ENCODE assay signal across 30 cellular contexts in genomic region chr2:170090229-170090628, GRCh38.
"Had no signal": no experiment of that assay in that cellular context is flagged by ENCODE, and none has a peak within 500 bp of the region (broad histone marks: within the 10 kb centered on the region; RNA-seq: fewer than 3 reads in every experiment).

No MANE protein-coding gene starts in this region.

- H3K36me3 Mint-ChIP-seq: naive thymus-derived CD4-positive, alpha-beta T cell; neural progenitor cell had no signal

- FAIRE-seq: endometrium had no signal

- H3K9me3 ChIP-seq: gastroesophageal sphincter, right lobe of liver, suprapubic skin, transverse colon, upper lobe of right lung, uterus had no signal

- H3K9ac ChIP-seq: neural progenitor cell, parathyroid adenoma had no signal

- H3K4me1 ChIP-seq: left lung, right lobe of liver, transverse colon, upper lobe of right lung, uterus had no signal

- H3K4me3 Mint-ChIP-seq: effector memory CD8-positive, alpha-beta T cell; naive thymus-derived CD4-positive, alpha-beta T cell; nephron; neural progenitor cell; stimulated activated naive CD8-positive, alpha-beta T cell treated with anti-CD3 and anti-CD28 coated beads, Interleukin-15, amount 100 ng/mL, for 72 hours had no signal

- H3K27me3 ChIP-seq: heart left ventricle, hepatocyte, left lung, neural progenitor cell, right lobe of liver, suprapubic skin, transverse colon, upper lobe of right lung, uterus had no signal

- H3K4me1 Mint-ChIP-seq: neural progenitor cell; stimulated activated naive CD8-positive, alpha-beta T cell treated with anti-CD3 and anti-CD28 coated beads, Interleukin-15, amount 100 ng/mL, for 72 hours had no signal

- H3K27me3 Mint-ChIP-seq: effector memory CD8-positive, alpha-beta T cell; progenitor cell of endocrine pancreas; stimulated activated naive CD8-positive, alpha-beta T cell treated with anti-CD3 and anti-CD28 coated beads, Interleukin-15, amount 100 ng/mL, for 72 hours had no signal

- H3K4me3 ChIP-seq: coronary artery, gastroesophageal sphincter, heart left ventricle, hepatocyte, left lung, neural progenitor cell, right lobe of liver, smooth muscle cell, suprapubic skin, transverse colon, upper lobe of right lung, uterus had no signal

- H3K36me3 ChIP-seq: gastroesophageal sphincter, heart left ventricle, left lung, neural progenitor cell, right lobe of liver, suprapubic skin, transverse colon, upper lobe of right lung, uterus had no signal

- H3K27ac Mint-ChIP-seq: effector memory CD8-positive, alpha-beta T cell; nephron; neural progenitor cell; progenitor cell of endocrine pancreas; stimulated activated naive CD8-positive, alpha-beta T cell treated with anti-CD3 and anti-CD28 coated beads, Interleukin-15, amount 100 ng/mL, for 72 hours had no signal

- H3K79me2 ChIP-seq: hepatocyte, parathyroid adenoma had no signal

- ATAC-seq: effector memory CD8-positive, alpha-beta T cell; esophagus mucosa; gastroesophageal sphincter; heart left ventricle; left cardiac atrium; left lung; naive thymus-derived CD4-positive, alpha-beta T cell; stimulated activated naive CD8-positive, alpha-beta T cell treated with anti-CD3 and anti-CD28 coated beads, Interleukin-15, amount 100 ng/mL, for 72 hours; upper lobe of right lung had no signal

- DNase-seq: effector memory CD8-positive, alpha-beta T cell; foreskin fibroblast; heart left ventricle; left cardiac atrium; left lung; mesenchymal stem cell; midbrain; naive thymus-derived CD4-positive, alpha-beta T cell; right lobe of liver; stimulated activated CD4-positive, alpha-beta T cell treated with anti-CD3 and anti-CD28 coated beads, Interleukin-12 subunit alpha, Interleukin-12 subunit beta, amount 100 ng/mL, for 4 hours; stimulated activated CD4-positive, alpha-beta T cell treated with anti-CD3 and anti-CD28 coated beads, Interleukin-1b, Interleukin-23, amount 100 ng/mL, for 48 hours; stimulated activated CD4-positive, alpha-beta T cell treated with anti-CD3 and anti-CD28 coated beads, Interleukin-4, amount 100 ng/mL, for 1 hour; stimulated activated CD8-positive, alpha-beta memory T cell treated with anti-CD3 and anti-CD28 coated beads, Interleukin-4, amount 100 ng/mL, for 48 hours; stimulated activated naive CD4-positive, alpha-beta T cell; stimulated activated naive CD8-positive, alpha-beta T cell treated with anti-CD3 and anti-CD28 coated beads, Interleukin-15, amount 100 ng/mL, for 72 hours; transverse colon; upper lobe of right lung; uterus had no signal

- H2AFZ ChIP-seq: hepatocyte, neural progenitor cell, parathyroid adenoma had no signal

- H3K4me2 ChIP-seq: hepatocyte, neural progenitor cell, smooth muscle cell had no signal

- H3K27ac ChIP-seq: coronary artery, epithelial cell of prostate, gastroesophageal sphincter, heart left ventricle, hepatocyte, left lung, neural progenitor cell, parathyroid adenoma, right lobe of liver, suprapubic skin, transverse colon, upper lobe of right lung, uterus had no signal
